Comparison of ENCODE assay signal across 2 cellular contexts in genomic region chr2:65129613-65130439, GRCh38.
TF ChIP-seq lines count a peak whose summit lies in the region.

Gene RAB1A, minus strand, starts transcription at chr2:65130106. Its CDS starts 191 bp downstream, at chr2:65129915.

TF ChIP-seq in IMR-90, 13 proteins besides CTCF, POLR2A, EP300 and RAD21:
- TF ChIP-seq SMC3 (IDR thresholded peaks at IDR 0.05; ENCODE audit: low read depth, low read length): no peak
- 0 out of 2 replicates have a peak, but pooled peaks have one; percentile 0 for TF ChIP-seq CEBPB (IDR thresholded peaks at IDR 0.05; ENCODE audit: low read depth, low read length)
- TF ChIP-seq ELK1 (IDR thresholded peaks at IDR 0.05; ENCODE audit: borderline replicate concordance, low read depth, low read length): no peak
- TF ChIP-seq RFX5 (IDR thresholded peaks at IDR 0.05; ENCODE audit: low read depth, low read length): no peak
- peak; percentile 100 for TF ChIP-seq MAZ (IDR thresholded peaks at IDR 0.05; ENCODE audit: borderline replicate concordance, low read depth, low read length)
- no peak for TF ChIP-seq NFE2L2 (IDR thresholded peaks at IDR 0.05; ENCODE audit: low read depth, low read length)
- no peak for TF ChIP-seq MAFK (IDR thresholded peaks at IDR 0.05; ENCODE audit: low read depth, low read length)
- TF ChIP-seq, protein P1, sequence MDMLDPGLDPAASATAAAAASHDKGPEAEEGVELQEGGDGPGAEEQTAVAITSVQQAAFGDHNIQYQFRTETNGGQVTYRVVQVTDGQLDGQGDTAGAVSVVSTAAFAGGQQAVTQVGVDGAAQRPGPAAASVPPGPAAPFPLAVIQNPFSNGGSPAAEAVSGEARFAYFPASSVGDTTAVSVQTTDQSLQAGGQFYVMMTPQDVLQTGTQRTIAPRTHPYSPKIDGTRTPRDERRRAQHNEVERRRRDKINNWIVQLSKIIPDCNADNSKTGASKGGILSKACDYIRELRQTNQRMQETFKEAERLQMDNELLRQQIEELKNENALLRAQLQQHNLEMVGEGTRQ (IDR thresholded peaks at IDR 0.05; ENCODE audit: low read depth, low read length): no peak
- TF ChIP-seq RCOR1 (IDR thresholded peaks at IDR 0.05; ENCODE audit: insufficient replicate concordance, low read length): no peak
- TF ChIP-seq MXI1 (IDR thresholded peaks at IDR 0.05; ENCODE audit: borderline replicate concordance, low read depth, low read length): peak; percentile 83
- 0 out of 2 replicates have a peak, but pooled peaks have one; percentile 40 for TF ChIP-seq CHD1 (IDR thresholded peaks at IDR 0.05; ENCODE audit: low read depth, low read length)
- TF ChIP-seq FOS (IDR thresholded peaks at IDR 0.05; ENCODE audit: low read depth, low read length): no peak
- TF ChIP-seq BHLHE40 (IDR thresholded peaks at IDR 0.05; ENCODE audit: low read depth, low read length): no peak

TF ChIP-seq in endothelial cell of umbilical vein, 7 proteins besides CTCF, POLR2A, EP300 and RAD21:
- TF ChIP-seq MYC (IDR thresholded peaks at IDR 0.05; ENCODE audit: low read depth, low read length): no peak
- TF ChIP-seq JUN (IDR thresholded peaks at IDR 0.05; ENCODE audit: borderline replicate concordance, insufficient read depth, insufficient read length, low read depth): no peak
- TF ChIP-seq POLR2AphosphoS5 (IDR thresholded peaks at IDR 0.05; ENCODE audit: insufficient read depth, low read depth, low read length): peak; percentile 74
- no peak for TF ChIP-seq EZH2 (IDR thresholded peaks at IDR 0.05; ENCODE audit: borderline replicate concordance, low read depth, low read length, severe bottlenecking)
- TF ChIP-seq GATA2 (IDR thresholded peaks at IDR 0.05; ENCODE audit: insufficient read depth, insufficient read length, low read depth, low read length): no peak
- peak; percentile 21 for TF ChIP-seq FOS (IDR thresholded peaks at IDR 0.05; ENCODE audit: borderline replicate concordance, insufficient read depth, low read length)
- TF ChIP-seq MAX (IDR thresholded peaks at IDR 0.05; ENCODE audit: insufficient read depth, insufficient read length): peak; percentile 67
